Comparison of ENCODE assay signal across 15 cellular contexts in genomic region chr11:30120045-30120589, GRCh38.
DNase-seq lines count a peak whose midpoint lies in the region; ATAC-seq, FAIRE-seq and TF ChIP-seq lines count a peak whose summit lies in the region.
"Had no signal": no experiment of that assay in that cellular context is flagged by ENCODE, and none has a peak within 500 bp of the region (broad histone marks: within the 10 kb centered on the region; RNA-seq: fewer than 3 reads in every experiment).

No MANE protein-coding gene starts in this region.

- H3K27ac ChIP-seq in HepG2 (ENCODE audit: extremely low read length, insufficient read depth, low read length) (no peak overlapping the region), right lobe of liver (no peak overlapping the region), GM12878 (ENCODE audit: control insufficient read depth, insufficient read depth) (no peak overlapping the region), upper lobe of left lung (no peak overlapping the region)
- H3K27ac ChIP-seq: C4-2B had no signal

- H3K4me2 ChIP-seq in HepG2 (ENCODE audit: low read depth, low read length) (no peak overlapping the region), GM12878 (ENCODE audit: control insufficient read depth, insufficient read depth) (no peak overlapping the region)

- H3K79me2 ChIP-seq in HepG2 (ENCODE audit: insufficient read depth, low read length) (no peaks in the 10 kb centered on the region), GM12878 (ENCODE audit: control insufficient read depth, insufficient read depth, low read length) (no peaks in the 10 kb centered on the region)

- no peak for ATAC-seq in HepG2
- ATAC-seq in right lobe of liver = no peak
- no peak for ATAC-seq in GM12878
- ATAC-seq in upper lobe of left lung (ENCODE audit: low FRiP score in 2 of 2) = no peak

- TF ChIP-seq RAD21 in HepG2 (CRISPR knock-in tag; IDR thresholded peaks at IDR 0.05) = no peak
- TF ChIP-seq RAD21 in GM12878 (IDR thresholded peaks at IDR 0.05; ENCODE audit: insufficient read depth, low read depth, low read length) = no peak

- H4K20me1 ChIP-seq in HepG2 (ENCODE audit: insufficient read depth, low read length) (no peaks in the 10 kb centered on the region), GM12878 (ENCODE audit: control insufficient read depth, insufficient read depth) (no peaks in the 10 kb centered on the region)

- no peak for TF ChIP-seq CTCF in HepG2 (CRISPR knock-in tag; IDR thresholded peaks at IDR 0.05)
- no peak for TF ChIP-seq CTCF in right lobe of liver (IDR thresholded peaks at IDR 0.05)
- TF ChIP-seq CTCF in D721Med (IDR thresholded peaks at IDR 0.05; ENCODE audit: insufficient read depth, missing control alignments) = peak; percentile 8
- no peak for TF ChIP-seq CTCF in GM12878 (IDR thresholded peaks at IDR 0.05 in 2 of 3, conservative IDR thresholded peaks at IDR 0.05 in 1 of 3; ENCODE audit: control insufficient read depth in 2 of 3, extremely low read depth in 1 of 3, insufficient read depth in 1 of 3, low read depth in 3 of 3, low read length in 3 of 3)
- no peak for TF ChIP-seq CTCF in upper lobe of left lung (IDR thresholded peaks at IDR 0.05)

- intact Hi-C loops in HepG2 (cut with micrococcal nuclease; ENCODE audit: unreplicated experiment) (no loop called here), right lobe of liver (cut with DNase I) (no loop called here), GM12878 (cut with micrococcal nuclease; ENCODE audit: unreplicated experiment) (loop anchor here (10.0 kb wide), 1 partner anchor 685 kb away; no protein-coding TSS in a partner anchor)

- H3K27me3 ChIP-seq in HepG2 (ENCODE audit: control insufficient read depth in 1 of 2, insufficient read depth in 2 of 2, low read length in 2 of 2) = no peaks in the 10 kb centered on the region
- H3K27me3 ChIP-seq in right lobe of liver = no peaks in the 10 kb centered on the region
- peaks cover 0 to 2% of the 10 kb centered on the region in 2 experiments; a peak in 1 of 4 replicates for H3K27me3 ChIP-seq in GM12878 (replicated peaks in 1 of 2; ENCODE audit: control insufficient read depth in 2 of 2, insufficient read depth in 2 of 2, low read length in 1 of 2)
- no peaks in the 10 kb centered on the region for H3K27me3 ChIP-seq in upper lobe of left lung

- DNase-seq in HepG2 (ENCODE audit: low spot score) (no peak), right lobe of liver (no peak), D721Med (ENCODE audit: insufficient read length, low spot score) (no peak), GM12878 (ENCODE audit: low read depth, low spot score) (no peak), HUDEP-2 (lab: John Stamatoyannopoulos, UW; ENCODE audit: unreplicated experiment in 76 of 76) (no peak), upper lobe of left lung (no peak), NCI-H2107 (lab: John Stamatoyannopoulos, UW) (no peak)
- DNase-seq: AML-193; CD4-positive, alpha-beta T cell; DMS 273 treated with DMSO at 0.1 percent for 48 hours; DMS79; GDM1 had no signal

- H3K4me3 ChIP-seq in HepG2 (replicated peaks in 1 of 3; ENCODE audit: insufficient read depth in 1 of 3, low read depth in 2 of 3, low read length in 3 of 3) (no peak overlapping the region), right lobe of liver (no peak overlapping the region), GM12878 (no peak overlapping the region), upper lobe of left lung (no peak overlapping the region)
- H3K4me3 ChIP-seq: HAP-1 had no signal

- H3K9me3 ChIP-seq in HepG2 (ENCODE audit: low read length) = no peaks in the 10 kb centered on the region
- H3K9me3 ChIP-seq in right lobe of liver = no peaks in the 10 kb centered on the region
- H3K9me3 ChIP-seq in GM12878 (replicated peaks; ENCODE audit: control insufficient read depth, insufficient read depth, low read length) = no peaks in the 10 kb centered on the region
- no peaks in the 10 kb centered on the region for H3K9me3 ChIP-seq in upper lobe of left lung
- H3K9me3 ChIP-seq: HAP-1 had no signal

- POLR2A ChIA-PET in HepG2 (lab: Yijun Ruan, JAX) (no interaction called here), GM12878 (lab: Charles Lee) (no interaction called here)

- H2AFZ ChIP-seq in HepG2 (ENCODE audit: low read length) (no peak overlapping the region), GM12878 (ENCODE audit: control insufficient read depth, low read depth, low read length) (no peak overlapping the region)

- H3K36me3 ChIP-seq in HepG2 (replicated peaks in 1 of 2; ENCODE audit: control insufficient read depth in 1 of 2, insufficient read depth in 2 of 2, low read length in 2 of 2) = no peaks in the 10 kb centered on the region
- H3K36me3 ChIP-seq in right lobe of liver = no peaks in the 10 kb centered on the region
- no peaks in the 10 kb centered on the region for H3K36me3 ChIP-seq in GM12878 (ENCODE audit: control insufficient read depth in 2 of 2, insufficient read depth in 2 of 2, low read length in 1 of 2)
- H3K36me3 ChIP-seq in upper lobe of left lung = no peaks in the 10 kb centered on the region
- H3K36me3 ChIP-seq: HAP-1 had no signal

- TF ChIP-seq POLR2A in HepG2 (IDR thresholded peaks at IDR 0.05; ENCODE audit: insufficient read depth in 1 of 2, low read depth in 2 of 2, low read length in 2 of 2) (no peak), right lobe of liver (IDR thresholded peaks at IDR 0.05) (no peak), GM12878 (IDR thresholded peaks at IDR 0.05; ENCODE audit: low read depth, low read length) (no peak), upper lobe of left lung (IDR thresholded peaks at IDR 0.05) (no peak)

- TF ChIP-seq EP300 in HepG2 (IDR thresholded peaks at IDR 0.05; ENCODE audit: low read depth in 2 of 2, low read length in 2 of 2) (no peak), HepG2 (CRISPR knock-in tag; IDR thresholded peaks at IDR 0.05; ENCODE audit: borderline replicate concordance) (no peak), GM12878 (IDR thresholded peaks at IDR 0.05; ENCODE audit: borderline replicate concordance in 1 of 2, control insufficient read depth in 1 of 2, low read depth in 2 of 2, low read length in 2 of 2) (no peak), upper lobe of left lung (IDR thresholded peaks at IDR 0.05) (no peak)

- BruUV-seq in HepG2 (replicated peaks; lab: Mats Ljungman, UMichigan) = no TSS peak
- no TSS peak for BruUV-seq in GM12878 (replicated peaks; lab: Mats Ljungman, UMichigan)

- CTCF ChIA-PET in HepG2 (lab: Yijun Ruan, JAX; ENCODE audit: low intra/inter-chr PET ratio, low total read pairs) = no interaction called here
- CTCF ChIA-PET in GM12878 (lab: Yijun Ruan, JAX) = interaction anchor here (2.0 kb wide), 1 partner anchor 23 kb away, joined by 8 read pairs; no protein-coding TSS in a partner anchor

- H3K9ac ChIP-seq in HepG2 (ENCODE audit: insufficient read depth, low read depth, low read length) = no peak overlapping the region
- no peak overlapping the region for H3K9ac ChIP-seq in GM12878 (ENCODE audit: control insufficient read depth, insufficient read depth, low read length)

- H3K4me1 ChIP-seq in HepG2 (ENCODE audit: insufficient read depth, low read length) = no peaks in the 10 kb centered on the region
- no peaks in the 10 kb centered on the region for H3K4me1 ChIP-seq in right lobe of liver
- no peaks in the 10 kb centered on the region for H3K4me1 ChIP-seq in GM12878 (ENCODE audit: control insufficient read depth, insufficient read depth, low read length)
- no peaks in the 10 kb centered on the region for H3K4me1 ChIP-seq in upper lobe of left lung
- H3K4me1 ChIP-seq: HAP-1 had no signal

- in situ Hi-C loops in HepG2 (cut with HindIII; ENCODE audit: extremely low pct_ligation_motif_present, low pct_unique_long_range_greater_than_20kb) = no loop called here
- in situ Hi-C loops in GM12878 (cut with MboI) = no loop called here

- SMC1A ChIA-PET in GM12878 (lab: Charles Lee; ENCODE audit: uncharacterized antibody, unreplicated experiment) = no interaction called here

- FAIRE-seq in HepG2 (lab: Jason Lieb, UNC) = no peak
- no peak for FAIRE-seq in D721Med (lab: Jason Lieb, UNC)
- no peak for FAIRE-seq in GM12878 (lab: Jason Lieb, UNC)
- FAIRE-seq: A204.1 had no signal

- 1% methylated on average over 4 of the region's 4 CpGs for WGBS in HepG2 (ENCODE audit: low lambda C conversion rate)
- WGBS in right lobe of liver (ENCODE audit: insufficient coverage, low coverage, low lambda C conversion rate, missing lambda C conversion rate) = 69% methylated on average over 3 of the region's 4 CpGs
- WGBS in GM12878 (ENCODE audit: insufficient coverage, insufficient replicate concordance, low lambda C conversion rate, missing lambda C conversion rate) = 28% methylated on average over 4 of the region's 4 CpGs
- WGBS in upper lobe of left lung, 2 donors = 82 to 89% methylated on average over 4 of the region's 4 CpGs

- RAD21 ChIA-PET in GM12878 (lab: Charles Lee; ENCODE audit: unreplicated experiment) = no interaction called here

TF ChIP-seq in GM12878, 131 proteins besides CTCF, POLR2A, EP300 and RAD21:
- peak; percentile 60; the same call in 1 of the 2 replicates for TF ChIP-seq RAD51 (IDR thresholded peaks at IDR 0.05)
- no peak for TF ChIP-seq BRCA1 (IDR thresholded peaks at IDR 0.05; ENCODE audit: low read depth, low read length)

Comparison
In these comparisons a context has a peak if more than half of its experiments do, and no peak if none do; other contexts are left out.
1. Of the 75 proteins assayed by ChIP-seq in both HepG2 and GM12878: peak only in HepG2: none; only in GM12878: none; in both: RAD51; in neither: 73; mixed calls (peak in some experiments, not most) for 1.